7 cellular contexts compared by ENCODE assay signal in the genomic region with DNA sequence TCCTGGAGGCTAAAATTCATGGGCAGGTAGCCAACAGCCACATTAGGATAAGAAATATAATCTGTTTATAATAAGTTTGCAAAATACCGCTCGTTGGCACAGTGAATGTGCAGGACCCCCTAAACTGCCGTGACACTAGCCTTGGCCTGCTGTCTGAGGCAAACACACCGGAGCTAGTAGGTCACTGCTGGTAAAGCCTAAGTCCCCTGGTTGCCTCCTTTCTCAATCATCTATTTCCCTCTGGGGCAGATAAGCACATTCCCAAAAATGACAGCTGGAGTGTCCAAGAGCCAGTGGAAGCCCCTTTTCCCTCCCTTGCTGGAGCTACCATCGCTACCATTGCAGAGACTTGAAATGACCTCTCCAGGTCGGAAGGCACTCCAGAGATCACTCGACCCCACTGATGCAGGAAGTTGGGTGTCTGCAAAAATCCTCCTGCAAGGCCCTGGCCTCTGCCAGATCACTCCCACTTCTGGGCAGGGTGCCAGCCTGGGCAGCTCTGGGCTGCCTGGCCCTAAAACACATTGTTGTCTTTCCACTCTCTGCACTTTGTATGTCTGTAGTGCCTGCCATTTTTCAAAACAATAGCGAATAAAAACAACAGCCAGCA.
DNase-seq lines count a peak whose midpoint lies in the region; ATAC-seq and TF ChIP-seq lines count a peak whose summit lies in the region.
"Not testable (repeated sequence)": the region's sequence is repeated elsewhere in the genome, so short reads cannot be mapped to it uniquely, and the experiment has no call there.

No MANE protein-coding gene starts in this region.

- not testable (repeated sequence) for H2BK120ac ChIP-seq in mesenchymal stem cell (ENCODE audit: low read depth, low read length)

- not testable (repeated sequence) for H3K27me3 ChIP-seq in right cardiac atrium (ENCODE audit: control insufficient read depth, insufficient read depth); mesenchymal stem cell (ENCODE audit: control insufficient read depth in 1 of 2, insufficient read depth in 1 of 2, low read length in 2 of 2); skeletal muscle satellite cell (ENCODE audit: control insufficient read depth, insufficient read depth, low read length)

- H3K23ac ChIP-seq in mesenchymal stem cell (ENCODE audit: low read length in 2 of 2), result not testable (repeated sequence)

- not testable (repeated sequence) for H3K27ac ChIP-seq in right cardiac atrium (ENCODE audit: low read length)
- H3K27ac ChIP-seq in mesenchymal stem cell (ENCODE audit: low read length, poor library complexity, severe bottlenecking), result peak overlapping the region; percentile 51

- not testable (repeated sequence) for H3K4me1 ChIP-seq in right cardiac atrium (ENCODE audit: control insufficient read depth, insufficient read depth, low read length); mesenchymal stem cell (ENCODE audit: control insufficient read depth, insufficient read depth, low read depth, low read length)
- peaks cover 10% of the 10 kb centered on the region for H3K4me1 ChIP-seq in skeletal muscle satellite cell (ENCODE audit: control insufficient read depth, insufficient read depth, low read length)

- WGBS in right cardiac atrium, result 10% methylated on average over 7 of the region's 8 CpGs
- WGBS in mesenchymal stem cell, result 12% methylated on average over 2 of the region's 8 CpGs

- not testable (repeated sequence) for H2AK5ac ChIP-seq in mesenchymal stem cell (ENCODE audit: low read length, severe bottlenecking)

- H3K9me3 Mint-ChIP-seq in HFFc6; MCF 10A (ENCODE audit: unreplicated experiment): not testable (repeated sequence)

- H3K4me3 ChIP-seq in fibroblast of mammary gland (ENCODE audit: control insufficient read depth, low read depth, low read length); right cardiac atrium (ENCODE audit: low read length); mesenchymal stem cell (ENCODE audit: insufficient read depth in 1 of 2, low read depth in 1 of 2, low read length in 2 of 2); skeletal muscle satellite cell (ENCODE audit: low read length): not testable (repeated sequence)

- H2AFZ ChIP-seq in mesenchymal stem cell (ENCODE audit: low read depth, low read length), result not testable (repeated sequence)

- POLR2A ChIA-PET in MCF 10A (lab: Yijun Ruan, JAX), result not testable (repeated sequence)

- not testable (repeated sequence) for H3K36me3 Mint-ChIP-seq in HFFc6 (ENCODE audit: low read depth); MCF 10A (ENCODE audit: insufficient read depth, unreplicated experiment)

- peak; percentile 88 to 92 for ATAC-seq in right cardiac atrium

- intact Hi-C loops in MCF 10A (cut with micrococcal nuclease); right cardiac atrium (cut with DNase I): not testable (repeated sequence)

- not testable (repeated sequence) for BruUV-seq in MCF 10A (replicated peaks; lab: Mats Ljungman, UMichigan)

- H3K36me3 ChIP-seq in mesenchymal stem cell (ENCODE audit: control insufficient read depth in 1 of 2, insufficient read depth in 2 of 2, low read depth in 1 of 2, low read length in 2 of 2); skeletal muscle satellite cell (ENCODE audit: insufficient read depth, low read length): not testable (repeated sequence)

- H3K9me3 ChIP-seq in right cardiac atrium (ENCODE audit: control insufficient read depth, low read length); mesenchymal stem cell (ENCODE audit: control insufficient read depth, low read length); skeletal muscle satellite cell (replicated peaks; ENCODE audit: low read length): not testable (repeated sequence)

- not testable (repeated sequence) for H3K27ac Mint-ChIP-seq in HFFc6; MCF 10A (ENCODE audit: low read depth, unreplicated experiment)

- not testable (repeated sequence) for H3K14ac ChIP-seq in mesenchymal stem cell (ENCODE audit: low read length in 2 of 2)

- not testable (repeated sequence) for H2BK15ac ChIP-seq in mesenchymal stem cell (ENCODE audit: low read depth, poor library complexity, severe bottlenecking)

- H3K27me3 Mint-ChIP-seq in HFFc6 (ENCODE audit: insufficient read depth); MCF 10A (ENCODE audit: insufficient read depth, unreplicated experiment): not testable (repeated sequence)

- not testable (repeated sequence) for H2BK5ac ChIP-seq in mesenchymal stem cell (ENCODE audit: low read depth, low read length, poor library complexity, severe bottlenecking)

- not testable (repeated sequence) for H3K18ac ChIP-seq in mesenchymal stem cell (ENCODE audit: low read depth in 1 of 2, low read length in 2 of 2)

- not testable (repeated sequence) for H3K4me3 Mint-ChIP-seq in HFFc6; MCF 10A (ENCODE audit: unreplicated experiment)

- H3K9ac ChIP-seq in mesenchymal stem cell (ENCODE audit: low read length); skeletal muscle satellite cell (ENCODE audit: low read depth, low read length): not testable (repeated sequence)

- H4K8ac ChIP-seq in mesenchymal stem cell (ENCODE audit: low read length), result not testable (repeated sequence)

- H2BK12ac ChIP-seq in mesenchymal stem cell (ENCODE audit: low read length in 2 of 2), result not testable (repeated sequence)

- H3K4ac ChIP-seq in mesenchymal stem cell (ENCODE audit: low read depth in 1 of 2, low read length in 2 of 2), result not testable (repeated sequence)

- DNase-seq in HFFc6 (peak; percentile 63), RPMI7951 (ENCODE audit: low read depth) (peak; percentile 50), MCF 10A (ENCODE audit: unreplicated experiment) (peak; percentile 9), fibroblast of mammary gland (ENCODE audit: low read depth) (peak; percentile 10), right cardiac atrium (peak; percentile 79 to 93 (median 91))
- DNase-seq in mesenchymal stem cell, result not testable (repeated sequence)

- not testable (repeated sequence) for H3K4me2 ChIP-seq in mesenchymal stem cell (ENCODE audit: low read length, poor library complexity, severe bottlenecking)
- H3K4me2 ChIP-seq in skeletal muscle satellite cell (ENCODE audit: low read length), result peak overlapping the region; percentile 20

- not testable (repeated sequence) for H4K91ac ChIP-seq in mesenchymal stem cell (ENCODE audit: low read length)

- CTCF ChIA-PET in MCF 10A (lab: Yijun Ruan, JAX), result not testable (repeated sequence)

- H3K4me1 Mint-ChIP-seq in HFFc6 (ENCODE audit: low read depth); MCF 10A (ENCODE audit: insufficient read depth, unreplicated experiment): not testable (repeated sequence)

- TF ChIP-seq CTCF in HFFc6 (IDR thresholded peaks at IDR 0.05); MCF 10A (IDR thresholded peaks at IDR 0.05; ENCODE audit: unreplicated experiment); fibroblast of mammary gland (conservative IDR thresholded peaks at IDR 0.05; ENCODE audit: control insufficient read depth, insufficient read depth, low read depth, low read length): not testable (repeated sequence)

- H3K79me1 ChIP-seq in mesenchymal stem cell (replicated peaks; ENCODE audit: low read length, poor library complexity, severe bottlenecking), result not testable (repeated sequence)
